In the genomic region with DNA sequence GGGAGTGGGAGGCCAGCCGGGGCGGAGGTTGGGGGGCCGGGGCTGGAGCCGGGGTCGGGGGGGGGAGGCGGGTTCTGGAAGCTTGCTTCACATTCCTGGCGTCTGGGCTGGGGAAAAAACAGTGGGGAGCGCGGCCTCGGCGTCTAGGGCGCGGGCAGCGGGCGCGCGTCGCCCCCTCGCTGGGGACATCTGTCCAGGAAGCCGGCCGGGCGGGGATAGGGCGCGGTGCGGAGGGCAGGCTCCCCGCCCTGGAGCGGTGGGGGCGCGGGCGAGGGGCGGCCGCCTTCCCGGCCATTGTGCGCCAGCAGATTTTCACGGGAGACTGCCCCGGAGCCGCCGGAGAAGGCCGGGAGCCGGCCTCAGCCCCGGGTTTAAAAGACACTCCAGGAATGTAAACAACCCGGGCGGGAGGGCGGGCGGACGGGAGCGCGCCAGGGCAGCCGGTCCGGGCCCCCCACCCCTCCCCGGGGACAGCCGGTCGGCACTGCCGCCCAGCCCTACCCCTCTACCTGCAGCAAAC, we compare ENCODE assay signal across 1 cellular context.
TF ChIP-seq lines count a peak whose summit lies in the region.

No MANE protein-coding gene starts in this region.

TF ChIP-seq in HCT116, 20 proteins besides CTCF, POLR2A, EP300 and RAD21 (continued from another document):
- TF ChIP-seq EGR1 (IDR thresholded peaks at IDR 0.05; ENCODE audit: low read depth) (no peak), ZFX (IDR thresholded peaks at IDR 0.05) (no peak), TCF7L2 (IDR thresholded peaks at IDR 0.05; ENCODE audit: borderline replicate concordance, extremely low read depth, insufficient read depth, insufficient read length) (no peak), SRF (IDR thresholded peaks at IDR 0.05; ENCODE audit: low read depth) (no peak), JUND (IDR thresholded peaks at IDR 0.05) (no peak), EZH2 (IDR thresholded peaks at IDR 0.05) (no peak)
- TF ChIP-seq, protein P1, sequence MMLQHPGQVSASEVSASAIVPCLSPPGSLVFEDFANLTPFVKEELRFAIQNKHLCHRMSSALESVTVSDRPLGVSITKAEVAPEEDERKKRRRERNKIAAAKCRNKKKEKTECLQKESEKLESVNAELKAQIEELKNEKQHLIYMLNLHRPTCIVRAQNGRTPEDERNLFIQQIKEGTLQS (IDR thresholded peaks at IDR 0.05): no peak
